Comparison of ENCODE assay signal across 8 cellular contexts in the genomic region with DNA sequence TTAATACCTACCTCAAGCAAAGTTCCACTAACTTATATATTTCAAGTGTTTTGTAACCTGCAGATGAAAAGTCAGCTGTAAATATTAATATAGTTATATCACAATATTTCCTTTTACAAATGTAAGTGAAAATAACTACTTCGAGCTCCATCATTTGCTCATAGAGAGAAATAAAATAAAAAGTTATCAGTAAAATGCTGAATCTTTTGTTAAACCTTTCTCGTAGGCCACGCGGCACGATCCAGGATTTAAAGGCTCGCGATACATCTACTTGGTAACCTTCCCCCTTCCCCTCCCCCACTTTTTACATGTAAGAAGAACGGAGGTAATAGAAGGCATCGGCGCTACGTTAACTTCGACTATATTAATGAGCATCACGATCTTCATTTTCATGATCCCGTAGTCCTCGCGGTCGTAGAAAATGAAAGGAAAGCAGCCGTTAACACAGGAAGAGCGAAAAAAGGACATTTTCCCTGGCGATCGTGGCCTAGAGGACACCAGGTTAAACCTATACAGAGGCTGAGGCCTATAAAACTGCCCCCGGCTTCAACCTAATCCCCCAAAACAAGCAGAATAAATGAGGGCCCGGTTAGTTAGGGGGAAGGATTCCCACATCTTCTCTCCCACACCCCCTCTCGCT. TPM values are rescaled to one million over a fixed set of nuclear protein-coding genes. Genes with fewer than 3 reads are reported as not detected.
A peak's percentile ranks its signal among the peaks of the same experiment; 100 is the strongest.
DNase-seq lines count a peak whose midpoint lies in the region; ATAC-seq and TF ChIP-seq lines count a peak whose summit lies in the region.

No MANE protein-coding gene starts in this region.

- no peaks in the 10 kb centered on the region for H3K9me3 ChIP-seq in right atrium auricular region

- H3K27ac Mint-ChIP-seq in activated naive CD8-positive, alpha-beta T cell treated with anti-CD3 and anti-CD28 coated beads for 36 hours: peak overlapping the region; percentile 100

- H3K4me1 ChIP-seq in right atrium auricular region: peaks cover 0 to 45% of the 10 kb centered on the region in 2 donors

- peaks cover 20% of the 10 kb centered on the region for H3K36me3 ChIP-seq in right atrium auricular region

- no peaks in the 10 kb centered on the region for H3K9me3 Mint-ChIP-seq in activated naive CD8-positive, alpha-beta T cell treated with anti-CD3 and anti-CD28 coated beads for 36 hours

- no peak for ATAC-seq in HG03469 (IDR thresholded peaks at IDR 0.05; ENCODE audit: unreplicated experiment)

- peak overlapping the region; percentile 100 for H3K4me3 Mint-ChIP-seq in activated naive CD8-positive, alpha-beta T cell treated with anti-CD3 and anti-CD28 coated beads for 36 hours

- TF ChIP-seq CTCF in right atrium auricular region (IDR thresholded peaks at IDR 0.05) (no peak), retinal pigment epithelial cell (conservative IDR thresholded peaks at IDR 0.05; ENCODE audit: low read depth, low read length) (no peak)

- DNase-seq in stimulated activated naive CD4-positive, alpha-beta T cell (lab: John Stamatoyannopoulos, UW): peak in 5 of 6 experiments; percentile 25 to 73 (median 35)
- DNase-seq in stimulated activated naive CD4-positive, alpha-beta T cell treated with Interleukin-2 at 50 U/mL for 16 hours (lab: John Stamatoyannopoulos, UW): no peak
- peak; percentile 51 for DNase-seq in NCI-H510A (lab: John Stamatoyannopoulos, UW)
- no peak for DNase-seq in activated naive CD8-positive, alpha-beta T cell treated with anti-CD3 and anti-CD28 coated beads for 36 hours
- DNase-seq in right atrium auricular region (ENCODE audit: low spot score): no peak
- DNase-seq in retinal pigment epithelial cell (ENCODE audit: low read depth): peak; percentile 41
- no peak for DNase-seq in T1000 (lab: John Stamatoyannopoulos, UW)

- no peaks in the 10 kb centered on the region for H3K27me3 ChIP-seq in right atrium auricular region

- no peaks in the 10 kb centered on the region for H3K27me3 Mint-ChIP-seq in activated naive CD8-positive, alpha-beta T cell treated with anti-CD3 and anti-CD28 coated beads for 36 hours

- H3K4me3 ChIP-seq in right atrium auricular region (peak overlapping the region; percentile 92 to 97), retinal pigment epithelial cell (ENCODE audit: low read length) (peak overlapping the region; percentile 100)

- H3K27ac ChIP-seq in right atrium auricular region: peak overlapping the region; percentile 96 to 99

- H3K36me3 Mint-ChIP-seq in activated naive CD8-positive, alpha-beta T cell treated with anti-CD3 and anti-CD28 coated beads for 36 hours: peaks cover 54% of the 10 kb centered on the region

- peaks cover 32% of the 10 kb centered on the region for H3K4me1 Mint-ChIP-seq in activated naive CD8-positive, alpha-beta T cell treated with anti-CD3 and anti-CD28 coated beads for 36 hours

RNA-seq across cellular contexts. Expression of a gene that starts 0.5 kb away (rescaled TPM):
- 1,000 to 10,000 TPM; 1,256 to 1,302 TPM for total RNA-seq in activated naive CD8-positive, alpha-beta T cell treated with anti-CD3 and anti-CD28 coated beads for 36 hours
- total RNA-seq in right atrium auricular region: 100 to 1,000 TPM; 254 to 277 TPM

RNA-seq across cellular contexts. Expression of a gene that starts 11.2 kb away (rescaled TPM):
- under 1 TPM; 0.08 to 0.22 TPM for total RNA-seq in activated naive CD8-positive, alpha-beta T cell treated with anti-CD3 and anti-CD28 coated beads for 36 hours
- total RNA-seq in right atrium auricular region: under 1 TPM in 1 of 2 donors, not detected in 1; 0.12 TPM

Comparison
In these comparisons a context has a peak if more than half of its experiments do, and no peak if none do; other contexts are left out.
1. DNase-seq: peak in stimulated activated naive CD4-positive, alpha-beta T cell (5 of 6), NCI-H510A (single experiment) and retinal pigment epithelial cell (single experiment); none in stimulated activated naive CD4-positive, alpha-beta T cell treated with Interleukin-2 at 50 U/mL for 16 hours (single experiment), activated naive CD8-positive, alpha-beta T cell treated with anti-CD3 and anti-CD28 coated beads for 36 hours (single experiment), right atrium auricular region (single experiment) and T1000 (single experiment).
2. RNA of a gene that starts 0.5 kb away (total RNA-seq): 1,256 to 1,302 TPM in activated naive CD8-positive, alpha-beta T cell treated with anti-CD3 and anti-CD28 coated beads for 36 hours; 254 to 277 TPM in right atrium auricular region; every median in the first group is over 4 times any median in the second.